ENCODE assay signal across 18 cellular contexts in genomic region chr20:59008715-59009336, GRCh38. TPM values are rescaled to one million over a fixed set of nuclear protein-coding genes. Genes with fewer than 3 reads are reported as not detected.
DNase-seq lines count a peak whose midpoint lies in the region; ATAC-seq and TF ChIP-seq lines count a peak whose summit lies in the region.
"Had no signal": no experiment of that assay in that cellular context is flagged by ENCODE, and none has a peak within 500 bp of the region (broad histone marks: within the 10 kb centered on the region; RNA-seq: fewer than 3 reads in every experiment).

No MANE protein-coding gene starts in this region.

- peaks cover 43% of the 10 kb centered on the region for H3K27me3 Mint-ChIP-seq in H9 (ENCODE audit: low read depth)
- no peaks in the 10 kb centered on the region for H3K27me3 Mint-ChIP-seq in naive B cell
- no peaks in the 10 kb centered on the region for H3K27me3 Mint-ChIP-seq in stimulated activated naive B cell treated with anti-CD40 and anti-IgM and Interleukin-4, amounts not matched to agents 10 μg/mL and 1 μg/mL and 100 μg/mL, for 72 hours
- H3K27me3 Mint-ChIP-seq: effector memory CD8-positive, alpha-beta T cell had no signal

- no peak overlapping the region for H4K5ac ChIP-seq in H9 (ENCODE audit: insufficient read length, low read depth, low read length)

- no peak overlapping the region for H3K4me2 ChIP-seq in H9 (ENCODE audit: insufficient read depth, insufficient read length, low read length)

- H3T11ph ChIP-seq in H9 (ENCODE audit: low read length) = no peak overlapping the region

- TF ChIP-seq CTCF in H9 (conservative IDR thresholded peaks at IDR 0.05) = no peak
- TF ChIP-seq CTCF in adrenal gland (IDR thresholded peaks at IDR 0.05) = no peak

- H3K4ac ChIP-seq in H9 (ENCODE audit: low read depth, low read length) = no peak overlapping the region

- no peak for ATAC-seq in naive B cell (ENCODE audit: low read depth in 2 of 2)
- no peak for ATAC-seq in stimulated activated naive B cell treated with anti-CD40 and anti-IgM and Interleukin-4, amounts not matched to agents 10 μg/mL and 1 μg/mL and 100 μg/mL, for 72 hours (replicated peaks)
- ATAC-seq: effector memory CD8-positive, alpha-beta T cell; HCT116 had no signal

- no peak overlapping the region for H2BK20ac ChIP-seq in H9 (ENCODE audit: low read depth, low read length, poor library complexity, severe bottlenecking)

- no peaks in the 10 kb centered on the region for H3K79me2 ChIP-seq in H9 (ENCODE audit: insufficient read depth, low read length)

- H3K9me3 ChIP-seq in H9 (ENCODE audit: control insufficient read depth, low read depth, low read length) (no peaks in the 10 kb centered on the region), adrenal gland (replicated peaks in 1 of 3) (no peaks in the 10 kb centered on the region)

- no peak overlapping the region for H3K14ac ChIP-seq in H9 (ENCODE audit: insufficient read depth, low read length)

- H4K91ac ChIP-seq in H9 (ENCODE audit: insufficient read length, low read depth, low read length) = no peak overlapping the region

- H3K18ac ChIP-seq in H9 (ENCODE audit: insufficient read length, low read depth, low read length) = no peak overlapping the region

- H4K8ac ChIP-seq in H9 (replicated peaks; ENCODE audit: insufficient read length, low read depth, low read length) = no peak overlapping the region

- H3K4me1 Mint-ChIP-seq in H9 (peaks cover 25 to 28% of the 10 kb centered on the region in 2 experiments), naive B cell (peaks cover 48 to 69% (median 64%) of the 10 kb centered on the region in 3 donors)
- H3K4me1 Mint-ChIP-seq in stimulated activated naive B cell treated with anti-CD40 and anti-IgM and Interleukin-4, amounts not matched to agents 10 μg/mL and 1 μg/mL and 100 μg/mL, for 72 hours = peaks cover 49 to 78% of the 10 kb centered on the region in 2 donors

- H2AK5ac ChIP-seq in H9 (ENCODE audit: insufficient read length, low read length) = no peak overlapping the region

- no peak overlapping the region for H3K56ac ChIP-seq in H9 (ENCODE audit: insufficient read length, low read depth, low read length)

- no peak overlapping the region for H3K4me3 ChIP-seq in adrenal gland
- H3K4me3 ChIP-seq: PC-9 had no signal

- no peak overlapping the region for H2AFZ ChIP-seq in H9 (ENCODE audit: low read length)
- H2AFZ ChIP-seq: PC-9 had no signal

- H3K27ac ChIP-seq in H9 (ENCODE audit: insufficient read length, low read depth, low read length) (no peak overlapping the region), adrenal gland (peak overlapping the region in 1 of 5 donors; percentile 86)
- H3K27ac ChIP-seq: PC-9 had no signal

- no peak overlapping the region for H2BK15ac ChIP-seq in H9 (ENCODE audit: low read depth, low read length)

- H3K9ac ChIP-seq in H9 (ENCODE audit: extremely low read depth, insufficient read length, low read length) = no peak overlapping the region

- H3K23ac ChIP-seq in H9 (ENCODE audit: insufficient read length, low read depth, low read length) = no peak overlapping the region

- H3K79me1 ChIP-seq in H9 (ENCODE audit: insufficient read depth, low read depth, low read length, poor library complexity, severe bottlenecking) = no peaks in the 10 kb centered on the region

- no peak overlapping the region for H2BK5ac ChIP-seq in H9 (ENCODE audit: insufficient read length, low read length)

- no peak overlapping the region for H2BK12ac ChIP-seq in H9 (ENCODE audit: insufficient read length, low read depth, low read length)

- DNase-seq in H9 = peak; percentile 13
- DNase-seq in adrenal gland = peak in 4 of 7 donors; percentile 8 to 33 (median 14)
- DNase-seq in naive B cell = no peak
- DNase-seq in stimulated activated naive B cell treated with anti-CD40 and anti-IgM and Interleukin-4, amounts not matched to agents 10 μg/mL and 1 μg/mL and 100 μg/mL, for 72 hours = no peak
- DNase-seq in NCI-H1092 (lab: John Stamatoyannopoulos, UW) = no peak
- DNase-seq in NCI-H82 treated with DMSO at 0.1 percent for 48 hours (lab: John Stamatoyannopoulos, UW; ENCODE audit: unreplicated experiment) = no peak
- no peak for DNase-seq in NCI-H2227 treated with DMSO at 0.1 percent for 48 hours (lab: John Stamatoyannopoulos, UW)
- DNase-seq: activated gamma-delta T cell treated with Interleukin-2 at 50 U/mL for 16 hours; COR-L47; effector memory CD8-positive, alpha-beta T cell; NCI-H1417; NCI-H69; PC-9 had no signal

- no peak overlapping the region for H2BK120ac ChIP-seq in H9 (ENCODE audit: low read depth, low read length, poor library complexity, severe bottlenecking)

- H3K27ac Mint-ChIP-seq in H9 (no peak overlapping the region), naive B cell (peak overlapping the region; percentile 92 to 99 (median 98))
- peak overlapping the region; percentile 100 for H3K27ac Mint-ChIP-seq in stimulated activated naive B cell treated with anti-CD40 and anti-IgM and Interleukin-4, amounts not matched to agents 10 μg/mL and 1 μg/mL and 100 μg/mL, for 72 hours
- H3K27ac Mint-ChIP-seq: effector memory CD8-positive, alpha-beta T cell; progenitor cell of endocrine pancreas; T-helper 2 cell treated with Interferon-gamma antibody and Interleukin-4, amounts not matched to agents 5 μg/mL and 100 μg/mL, for 36 hours had no signal

- no CpG with 5 or more reads among the region's 8 CpGs for WGBS in H9 (ENCODE audit: extremely low coverage, insufficient read length, low lambda C conversion rate)
- WGBS in adrenal gland, 4 donors = 85 to 96% (median 92%) methylated on average over 5 to 8 of the region's 8 CpGs

- H3K36me3 Mint-ChIP-seq in H9 (ENCODE audit: insufficient read depth in 1 of 3, low read depth in 3 of 3) (peaks cover 0 to 5% (median 5%) of the 10 kb centered on the region in 3 experiments; a peak in 4 of 7 replicates), naive B cell (peaks cover 0 to 11% of the 10 kb centered on the region in 2 donors)
- peaks cover 33 to 39% of the 10 kb centered on the region in 2 donors for H3K36me3 Mint-ChIP-seq in stimulated activated naive B cell treated with anti-CD40 and anti-IgM and Interleukin-4, amounts not matched to agents 10 μg/mL and 1 μg/mL and 100 μg/mL, for 72 hours

- H3K4me1 ChIP-seq in H9 (ENCODE audit: insufficient read depth, low read length) (peaks cover 7% of the 10 kb centered on the region; the same call in 1 of the 2 replicates), adrenal gland (replicated peaks in 1 of 2) (peaks cover 17 to 32% of the 10 kb centered on the region in 2 donors)

- peaks cover 3% of the 10 kb centered on the region for H3K23me2 ChIP-seq in H9 (ENCODE audit: insufficient read length, low read depth, low read length, poor library complexity, severe bottlenecking)

- H3K27me3 ChIP-seq in H9 (ENCODE audit: insufficient read depth, low read length) = no peaks in the 10 kb centered on the region
- H3K27me3 ChIP-seq in adrenal gland = no peaks in the 10 kb centered on the region

- H4K20me1 ChIP-seq in H9 (ENCODE audit: control insufficient read depth, insufficient read depth, insufficient read length) = no peaks in the 10 kb centered on the region

- intact Hi-C loops in adrenal gland (cut with DNase I) = no loop called here

- H3K9me3 Mint-ChIP-seq in H9 = no peaks in the 10 kb centered on the region
- no peaks in the 10 kb centered on the region for H3K9me3 Mint-ChIP-seq in naive B cell
- H3K9me3 Mint-ChIP-seq in stimulated activated naive B cell treated with anti-CD40 and anti-IgM and Interleukin-4, amounts not matched to agents 10 μg/mL and 1 μg/mL and 100 μg/mL, for 72 hours = no peaks in the 10 kb centered on the region
- H3K9me3 Mint-ChIP-seq: effector memory CD8-positive, alpha-beta T cell; T-helper 2 cell treated with Interferon-gamma antibody and Interleukin-4, amounts not matched to agents 5 μg/mL and 100 μg/mL, for 36 hours had no signal

- H3K4me3 Mint-ChIP-seq in H9 = no peak overlapping the region
- H3K4me3 Mint-ChIP-seq in naive B cell = peak overlapping the region in 5 of 8 donors; percentile 5 to 100 (median 95)
- no peak overlapping the region for H3K4me3 Mint-ChIP-seq in stimulated activated naive B cell treated with anti-CD40 and anti-IgM and Interleukin-4, amounts not matched to agents 10 μg/mL and 1 μg/mL and 100 μg/mL, for 72 hours

- no peaks in the 10 kb centered on the region for H3K36me3 ChIP-seq in adrenal gland (replicated peaks in 1 of 2)

- TF ChIP-seq POLR2A in adrenal gland (IDR thresholded peaks at IDR 0.05) = no peak

RNA-seq across cellular contexts. Expression of gene CTSZ, which starts 1.8 kb away (rescaled TPM):
- total RNA-seq in H9 (2021) (35.7 and 37.6 TPM in 2 replicates), adrenal gland (100 to 1,000 TPM; 128 to 266 (median 188) TPM)
- polyA plus RNA-seq in adrenal gland (100 to 1,000 TPM; 108 to 180 (median 121) TPM), naive B cell (ENCODE audit: low read depth in 6 of 6) (10 to 100 TPM; 15.7 to 39.6 (median 25.4) TPM)

RNA-seq across cellular contexts. Expression of gene TUBB1, which starts 10.4 kb away (rescaled TPM):
- not detected in 2 replicates for total RNA-seq in H9 (2021)
- total RNA-seq in adrenal gland = under 1 TPM in 3 of 8 donors, not detected in 5; 0.13 to 0.53 (median 0.14) TPM
- polyA plus RNA-seq in adrenal gland = under 1 TPM; 0.07 to 0.10 (median 0.08) TPM
- 10 to 100 TPM in 3 of 6 donors, 1 to 10 TPM in 3; 2.5 to 16.4 (median 11.0) TPM for polyA plus RNA-seq in naive B cell (ENCODE audit: low read depth in 6 of 6)
- total RNA-seq: myocyte had no signal
- polyA plus RNA-seq: fibroblast of lung had no signal

RNA-seq across cellular contexts. Expression of gene ATP5F1E, which starts 23.3 kb away (rescaled TPM):
- total RNA-seq in H9 (2021) = 47.4 and 52.7 TPM in 2 replicates
- 10 to 100 TPM; 13.3 to 90.4 (median 47.4) TPM for total RNA-seq in adrenal gland
- polyA plus RNA-seq in adrenal gland = 100 to 1,000 TPM in 1 of 3 donors, 10 to 100 TPM in 2; 42.5 to 131 (median 50.0) TPM
- 100 to 1,000 TPM in 1 of 6 donors, 10 to 100 TPM in 5; 53.9 to 103 (median 75.5) TPM for polyA plus RNA-seq in naive B cell (ENCODE audit: low read depth in 6 of 6)

RNA-seq across cellular contexts. Expression of gene NELFCD, which starts 27.8 kb away (rescaled TPM):
- total RNA-seq in H9 (2021) (53.5 and 57.8 TPM in 2 replicates), adrenal gland (10 to 100 TPM; 47.1 to 82.8 (median 64.1) TPM)
- polyA plus RNA-seq in adrenal gland (100 to 1,000 TPM in 1 of 3 donors, 10 to 100 TPM in 2; 78.3 to 107 (median 85.7) TPM), naive B cell (ENCODE audit: low read depth in 6 of 6) (100 to 1,000 TPM in 1 of 6 donors, 10 to 100 TPM in 5; 78.9 to 128 (median 86.2) TPM)

RNA-seq across cellular contexts. Expression of gene PRELID3B, which starts 33.8 kb away (rescaled TPM):
- total RNA-seq in H9 (2021) (52.6 and 56.5 TPM in 2 replicates), adrenal gland (100 to 1,000 TPM in 1 of 8 donors, 10 to 100 TPM in 7; 21.7 to 112 (median 47.8) TPM)
- polyA plus RNA-seq in adrenal gland (100 to 1,000 TPM in 1 of 3 donors, 10 to 100 TPM in 2; 13.3 to 119 (median 16.1) TPM), naive B cell (ENCODE audit: low read depth in 6 of 6) (10 to 100 TPM; 34.1 to 46.0 (median 37.5) TPM)

Comparison
In these comparisons a context has a peak if more than half of its experiments do, and no peak if none do; other contexts are left out.
1. DNase-seq: peak in H9 (single experiment) and adrenal gland (4 of 7); none in naive B cell (single experiment), stimulated activated naive B cell treated with anti-CD40 and anti-IgM and Interleukin-4, amounts not matched to agents 10 μg/mL and 1 μg/mL and 100 μg/mL, for 72 hours (single experiment), NCI-H1092 (single experiment), NCI-H82 treated with DMSO at 0.1 percent for 48 hours (single experiment) and NCI-H2227 treated with DMSO at 0.1 percent for 48 hours (single experiment).
2. H3K27ac Mint-ChIP-seq: peak in naive B cell (6 of 6) and stimulated activated naive B cell treated with anti-CD40 and anti-IgM and Interleukin-4, amounts not matched to agents 10 μg/mL and 1 μg/mL and 100 μg/mL, for 72 hours (single experiment); none in H9 (0 of 3).
3. H3K4me3 Mint-ChIP-seq: peak in naive B cell (5 of 8); none in H9 (0 of 2) and stimulated activated naive B cell treated with anti-CD40 and anti-IgM and Interleukin-4, amounts not matched to agents 10 μg/mL and 1 μg/mL and 100 μg/mL, for 72 hours (0 of 2).